ENCODE assay signal across 33 cellular contexts in the genomic region with DNA sequence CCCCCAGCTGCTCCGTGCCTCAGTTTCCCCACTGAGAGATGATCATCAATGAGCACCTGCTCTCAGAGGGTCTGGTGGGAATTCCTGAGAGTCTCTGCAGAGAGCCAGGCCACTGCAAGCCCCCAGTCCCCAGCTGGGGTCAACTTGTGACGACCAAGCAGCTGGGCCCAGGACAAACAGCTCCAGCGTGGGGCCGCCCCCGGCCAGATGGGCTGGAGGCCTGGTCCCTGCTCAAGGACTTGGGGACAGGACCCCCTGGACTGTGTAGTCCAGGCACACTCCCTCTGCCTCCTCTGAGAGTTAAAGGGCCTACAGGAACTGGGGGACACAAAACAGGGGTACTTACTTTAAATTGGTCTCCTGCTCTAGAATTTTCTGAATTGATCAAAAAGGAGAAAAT. TPM values are rescaled to one million over a fixed set of nuclear protein-coding genes. Genes with fewer than 3 reads are reported as not detected.
"Had no signal": no experiment of that assay in that cellular context is flagged by ENCODE, and none has a peak within 500 bp of the region (broad histone marks: within the 10 kb centered on the region; RNA-seq: fewer than 3 reads in every experiment).

No MANE protein-coding gene starts in this region.

- H3K27me3 Mint-ChIP-seq: stimulated activated naive CD8-positive, alpha-beta T cell treated with anti-CD3 and anti-CD28 coated beads, Interleukin-15, amount 100 ng/mL, for 72 hours; type B pancreatic cell had no signal

- ATAC-seq: stimulated activated effector memory CD8-positive, alpha-beta T cell treated with anti-CD3 and anti-CD28 coated beads, Interleukin-12 subunit alpha, Interleukin-12 subunit beta, amount 100 ng/mL, for 72 hours; stimulated activated memory B cell treated with anti-CD40 and anti-IgM and Interleukin-4, amounts not matched to agents 10 μg/mL and 1 μg/mL and 100 μg/mL, for 72 hours; stimulated activated naive B cell treated with anti-CD40 and anti-IgM and Interleukin-4, amounts not matched to agents 10 μg/mL and 1 μg/mL and 100 μg/mL, for 72 hours; stimulated activated naive CD8-positive, alpha-beta T cell treated with anti-CD3 and anti-CD28 coated beads, Interleukin-15, amount 100 ng/mL, for 72 hours; stimulated activated naive CD8-positive, alpha-beta T cell treated with anti-CD3 and anti-CD28 coated beads, Interleukin-15, Interleukin-2, amounts not matched to agents 100 U/mL and 50 U/mL, for 24 hours; upper lobe of right lung had no signal

- H3K4me1 ChIP-seq: stomach, suprapubic skin, thyroid gland, tibial artery, tibial nerve, transverse colon, upper lobe of left lung, upper lobe of right lung, uterus, vagina had no signal

- FAIRE-seq: urothelium cell line had no signal

- H3K27ac Mint-ChIP-seq: stimulated activated effector memory CD8-positive, alpha-beta T cell treated with anti-CD3 and anti-CD28 coated beads, Interleukin-12 subunit alpha, Interleukin-12 subunit beta, amount 100 ng/mL, for 72 hours; stimulated activated memory B cell treated with anti-CD40 and anti-IgM and Interleukin-4, amounts not matched to agents 10 μg/mL and 1 μg/mL and 100 μg/mL, for 72 hours; stimulated activated naive B cell treated with anti-CD40 and anti-IgM and Interleukin-4, amounts not matched to agents 10 μg/mL and 1 μg/mL and 100 μg/mL, for 72 hours; stimulated activated naive CD8-positive, alpha-beta T cell treated with anti-CD3 and anti-CD28 coated beads, Interleukin-15, amount 100 ng/mL, for 72 hours; stimulated activated naive CD8-positive, alpha-beta T cell treated with anti-CD3 and anti-CD28 coated beads, Interleukin-15, Interleukin-2, amounts not matched to agents 100 ng/mL and 50 ng/mL, for 24 hours; type B pancreatic cell had no signal

- H3K4me3 ChIP-seq: stomach, suprapubic skin, testis, thoracic aorta, thyroid gland, tibial artery, tibial nerve, transverse colon, upper lobe of left lung, upper lobe of right lung, uterus, vagina had no signal

- H3K4me1 Mint-ChIP-seq: stimulated activated effector memory CD8-positive, alpha-beta T cell treated with anti-CD3 and anti-CD28 coated beads, Interleukin-12 subunit alpha, Interleukin-12 subunit beta, amount 100 ng/mL, for 72 hours; stimulated activated memory B cell treated with anti-CD40 and anti-IgM and Interleukin-4, amounts not matched to agents 10 μg/mL and 1 μg/mL and 100 μg/mL, for 72 hours; stimulated activated naive B cell treated with anti-CD40 and anti-IgM and Interleukin-4, amounts not matched to agents 10 μg/mL and 1 μg/mL and 100 μg/mL, for 72 hours; stimulated activated naive CD8-positive, alpha-beta T cell treated with anti-CD3 and anti-CD28 coated beads, Interleukin-15, amount 100 ng/mL, for 72 hours had no signal

- H3K9me3 ChIP-seq: stomach, suprapubic skin, testis, thoracic aorta, thyroid gland, tibial artery, tibial nerve, transverse colon, upper lobe of left lung, upper lobe of right lung, uterus, vagina had no signal

- DNase-seq: stimulated activated CD4-positive, alpha-beta T cell treated with anti-CD3 and anti-CD28 coated beads, Interleukin-2, amount 100 ng/mL, for 48 hours; stimulated activated CD4-positive, alpha-beta T cell treated with anti-CD3 and anti-CD28 coated beads, Interleukin-4, amount 100 ng/mL, for 1 hour; stimulated activated CD4-positive, alpha-beta T cell treated with anti-CD3 and anti-CD28 coated beads, Interleukin-4, amount 100 ng/mL, for 24 hours; stimulated activated CD4-positive, alpha-beta T cell treated with anti-CD3 and anti-CD28 coated beads, Interleukin-4, amount 100 ng/mL, for 4 hours; stimulated activated CD8-positive, alpha-beta memory T cell treated with anti-CD3 and anti-CD28 coated beads, Interleukin-4, amount 100 ng/mL, for 48 hours; stimulated activated naive B cell treated with anti-CD40 and anti-IgM and Interleukin-4, amounts not matched to agents 10 μg/mL and 1 μg/mL and 100 μg/mL, for 72 hours; stimulated activated naive CD4-positive, alpha-beta T cell; stimulated activated naive CD4-positive, alpha-beta T cell treated with Interleukin-2 at 50 U/mL for 16 hours; stimulated activated naive CD8-positive, alpha-beta T cell treated with anti-CD3 and anti-CD28 coated beads, Interleukin-15, amount 100 ng/mL, for 72 hours; stimulated activated naive CD8-positive, alpha-beta T cell treated with anti-CD3 and anti-CD28 coated beads, Interleukin-15, Interleukin-2, amounts not matched to agents 100 U/mL and 50 U/mL, for 24 hours; stomach; substantia nigra; testis; thyroid gland; tibial artery; transverse colon; trophoblast cell; upper lobe of right lung; uterus had no signal

- H3K4me3 Mint-ChIP-seq: stimulated activated effector memory CD8-positive, alpha-beta T cell treated with anti-CD3 and anti-CD28 coated beads, Interleukin-12 subunit alpha, Interleukin-12 subunit beta, amount 100 ng/mL, for 72 hours; stimulated activated memory B cell treated with anti-CD40 and anti-IgM and Interleukin-4, amounts not matched to agents 10 μg/mL and 1 μg/mL and 100 μg/mL, for 72 hours; stimulated activated naive B cell treated with anti-CD40 and anti-IgM and Interleukin-4, amounts not matched to agents 10 μg/mL and 1 μg/mL and 100 μg/mL, for 72 hours; stimulated activated naive CD8-positive, alpha-beta T cell treated with anti-CD3 and anti-CD28 coated beads, Interleukin-15, amount 100 ng/mL, for 72 hours; stimulated activated naive CD8-positive, alpha-beta T cell treated with anti-CD3 and anti-CD28 coated beads, Interleukin-15, Interleukin-2, amounts not matched to agents 100 ng/mL and 50 ng/mL, for 24 hours; type B pancreatic cell had no signal

- H3K27ac ChIP-seq: stomach, suprapubic skin, testis, thoracic aorta, thyroid gland, tibial artery, tibial nerve, transverse colon, upper lobe of left lung, upper lobe of right lung, uterus, vagina had no signal

- H3K9me3 Mint-ChIP-seq: stimulated activated effector memory CD8-positive, alpha-beta T cell treated with anti-CD3 and anti-CD28 coated beads, Interleukin-12 subunit alpha, Interleukin-12 subunit beta, amount 100 ng/mL, for 72 hours; stimulated activated memory B cell treated with anti-CD40 and anti-IgM and Interleukin-4, amounts not matched to agents 10 μg/mL and 1 μg/mL and 100 μg/mL, for 72 hours; stimulated activated naive B cell treated with anti-CD40 and anti-IgM and Interleukin-4, amounts not matched to agents 10 μg/mL and 1 μg/mL and 100 μg/mL, for 72 hours; stimulated activated naive CD8-positive, alpha-beta T cell treated with anti-CD3 and anti-CD28 coated beads, Interleukin-15, amount 100 ng/mL, for 72 hours; stimulated activated naive CD8-positive, alpha-beta T cell treated with anti-CD3 and anti-CD28 coated beads, Interleukin-15, Interleukin-2, amounts not matched to agents 100 ng/mL and 50 ng/mL, for 24 hours; type B pancreatic cell had no signal

- H3K27me3 ChIP-seq: testis, thyroid gland, upper lobe of left lung, uterus, vagina had no signal

- H3K36me3 Mint-ChIP-seq: stimulated activated effector memory CD8-positive, alpha-beta T cell treated with anti-CD3 and anti-CD28 coated beads, Interleukin-12 subunit alpha, Interleukin-12 subunit beta, amount 100 ng/mL, for 72 hours; stimulated activated memory B cell treated with anti-CD40 and anti-IgM and Interleukin-4, amounts not matched to agents 10 μg/mL and 1 μg/mL and 100 μg/mL, for 72 hours; stimulated activated naive B cell treated with anti-CD40 and anti-IgM and Interleukin-4, amounts not matched to agents 10 μg/mL and 1 μg/mL and 100 μg/mL, for 72 hours; type B pancreatic cell had no signal

- H3K36me3 ChIP-seq: stomach, suprapubic skin, thoracic aorta, thyroid gland, tibial artery, tibial nerve, transverse colon, upper lobe of left lung, upper lobe of right lung, uterus, vagina had no signal

RNA-seq across cellular contexts. Expression of a gene that starts 17.3 kb away (rescaled TPM):
- total RNA-seq: stomach, subcutaneous adipose tissue, suprapubic skin, temporal lobe, testis, thoracic aorta, thyroid gland, tibial nerve, transverse colon, upper lobe of left lung, upper lobe of right lung, ureter, urinary bladder, uterus, vagina had no signal
